14 cellular contexts compared by ENCODE assay signal in the genomic region with DNA sequence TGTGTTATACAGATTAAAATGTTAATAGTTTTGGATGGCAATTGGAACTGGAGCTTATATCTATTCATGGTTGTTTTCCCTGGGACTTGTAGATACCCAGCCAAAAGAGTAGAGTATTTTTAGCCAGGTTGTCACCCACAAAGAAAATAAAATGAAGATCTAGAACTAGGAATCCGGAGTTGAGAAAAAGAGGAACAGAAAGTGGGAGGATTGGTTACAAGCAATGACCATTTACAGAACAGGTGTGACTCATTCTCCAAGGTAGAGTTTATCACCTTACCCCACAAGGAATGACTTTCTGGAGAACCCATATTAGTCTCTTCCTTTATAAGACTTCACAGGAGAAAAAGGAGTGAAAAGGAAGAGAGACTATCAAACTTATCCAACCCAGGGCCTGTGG.
DNase-seq lines count a peak whose midpoint lies in the region; ATAC-seq, FAIRE-seq and TF ChIP-seq lines count a peak whose summit lies in the region.
"Had no signal": no experiment of that assay in that cellular context is flagged by ENCODE, and none has a peak within 500 bp of the region (broad histone marks: within the 10 kb centered on the region; RNA-seq: fewer than 3 reads in every experiment).

No MANE protein-coding gene starts in this region.

- no peaks in the 10 kb centered on the region for H3K79me2 ChIP-seq in mammary epithelial cell (ENCODE audit: insufficient read depth, low read length)

- DNase-seq in mammary epithelial cell (no peak), small intestine (no peak), NCI-H146 treated with DMSO at 0.1 percent for 48 hours (lab: John Stamatoyannopoulos, UW; ENCODE audit: unreplicated experiment) (no peak)
- DNase-seq in activated effector memory CD4-positive, alpha-beta T cell treated with anti-CD3 and anti-CD28 coated beads, Interleukin-2, amount 50 U/mL, for 16 hours, result no peak
- DNase-seq: activated CD4-positive, alpha-beta T cell treated with anti-CD3 and anti-CD28 coated beads, Interleukin-2, amount 10 ng/mL, durations not matched to agents 7 days and 5 days; cortex of kidney; foreskin fibroblast; left cardiac atrium; NCI-H524; stimulated activated naive CD4-positive, alpha-beta T cell had no signal

- no peak for FAIRE-seq in small intestine (lab: Jason Lieb, UNC)

- no peak overlapping the region for H3K4me3 ChIP-seq in mammary epithelial cell (replicated peaks in 1 of 3; ENCODE audit: insufficient read depth in 1 of 3, low read depth in 2 of 3, low read length in 3 of 3)
- no peak overlapping the region for H3K4me3 ChIP-seq in small intestine (ENCODE audit: low read depth in 1 of 2, low read length in 2 of 2)

- CTCF ChIA-PET in mammary epithelial cell (lab: Charles Lee; ENCODE audit: low non-redundant PET), result no interaction called here

- no peak overlapping the region for H3K9ac ChIP-seq in mammary epithelial cell (ENCODE audit: insufficient read depth, low read length)

- ATAC-seq in GM18508 (IDR thresholded peaks at IDR 0.05; ENCODE audit: insufficient read depth, unreplicated experiment), result peak; percentile 67
- ATAC-seq in GM19467 (IDR thresholded peaks at IDR 0.05; ENCODE audit: unreplicated experiment), result peak; percentile 76
- peak; percentile 94 for ATAC-seq in HG02885 (IDR thresholded peaks at IDR 0.05; ENCODE audit: poor library complexity, unreplicated experiment)
- peak; percentile 85 for ATAC-seq in HG03558 (IDR thresholded peaks at IDR 0.05; ENCODE audit: extremely low read depth, unreplicated experiment)
- ATAC-seq: left cardiac atrium had no signal

- dilution Hi-C loops in mammary epithelial cell (cut with HindIII; ENCODE audit: low sequenced_read_pairs), result no loop called here

- H3K4me2 ChIP-seq in mammary epithelial cell (ENCODE audit: insufficient read depth, low read depth, low read length), result no peak overlapping the region

- H3K36me3 ChIP-seq in mammary epithelial cell (ENCODE audit: insufficient read depth, low read length) (no peaks in the 10 kb centered on the region), small intestine (ENCODE audit: control insufficient read depth in 2 of 2, insufficient read depth in 2 of 2, low read length in 2 of 2) (no peaks in the 10 kb centered on the region)

- TF ChIP-seq CTCF in mammary epithelial cell (conservative IDR thresholded peaks at IDR 0.05 in 1 of 2, IDR thresholded peaks at IDR 0.05 in 1 of 2; ENCODE audit: extremely low read depth in 1 of 2, insufficient read depth in 1 of 2, low read depth in 1 of 2, low read length in 2 of 2), result no peak

- intact Hi-C loops in mammary epithelial cell (cut with micrococcal nuclease), result no loop called here

- H3K4me1 ChIP-seq in mammary epithelial cell (ENCODE audit: insufficient read depth, low read length), result no peaks in the 10 kb centered on the region
- no peaks in the 10 kb centered on the region for H3K4me1 ChIP-seq in small intestine (ENCODE audit: control insufficient read depth in 2 of 2, insufficient read depth in 1 of 2, low read depth in 1 of 2, low read length in 1 of 2)

- no peaks in the 10 kb centered on the region for H4K20me1 ChIP-seq in mammary epithelial cell (ENCODE audit: insufficient read depth, low read length)

- no peaks in the 10 kb centered on the region for H3K27me3 ChIP-seq in mammary epithelial cell (ENCODE audit: insufficient read depth, low read length)
- peaks cover 0 to 2% of the 10 kb centered on the region in 2 donors for H3K27me3 ChIP-seq in small intestine (ENCODE audit: control insufficient read depth in 2 of 2, insufficient read depth in 2 of 2, low read length in 2 of 2)

- no TSS peak for BruUV-seq in mammary epithelial cell (replicated peaks; lab: Mats Ljungman, UMichigan)

- H2AFZ ChIP-seq in mammary epithelial cell (ENCODE audit: low read depth, low read length), result no peak overlapping the region

- 42% methylated on average over 1 of the region's 1 CpG for whole genome bisulfite sequencing in mammary epithelial cell (ENCODE audit: low coverage, missing lambda C conversion rate)
- WGBS in small intestine, 3 donors, result 52 to 81% (median 61%) methylated on average over 1 of the region's 1 CpG

- no peaks in the 10 kb centered on the region for H3K9me3 ChIP-seq in mammary epithelial cell (replicated peaks; ENCODE audit: insufficient read depth, low read length)
- no peaks in the 10 kb centered on the region for H3K9me3 ChIP-seq in small intestine (ENCODE audit: control insufficient read depth, low read depth)

- in situ Hi-C loops in mammary epithelial cell (cut with MboI; ENCODE audit: low sequenced_read_pairs in 2 of 2), result no loop called here

- no peak overlapping the region for H3K27ac ChIP-seq in mammary epithelial cell (ENCODE audit: insufficient read depth, low read depth, low read length)
- no peak overlapping the region for H3K27ac ChIP-seq in small intestine (ENCODE audit: low read depth in 1 of 2, low read length in 1 of 2)
